ENCODE assay signal across 15 cellular contexts in genomic region chr15:42584031-42584765, GRCh38. TPM values are rescaled to one million over a fixed set of nuclear protein-coding genes. Genes with fewer than 3 reads are reported as not detected.
DNase-seq lines count a peak whose midpoint lies in the region; ATAC-seq and TF ChIP-seq lines count a peak whose summit lies in the region.
"Had no signal": no experiment of that assay in that cellular context is flagged by ENCODE, and none has a peak within 500 bp of the region (broad histone marks: within the 10 kb centered on the region; RNA-seq: fewer than 3 reads in every experiment).

No MANE protein-coding gene starts in this region.

- H3K36me3 ChIP-seq in gastroesophageal sphincter = peaks cover 0 to 21% of the 10 kb centered on the region in 2 donors

- H3K9me3 ChIP-seq in gastroesophageal sphincter = no peaks in the 10 kb centered on the region
- H3K9me3 ChIP-seq: lower lobe of right lung, spleen had no signal

- TF ChIP-seq CTCF in gastroesophageal sphincter (IDR thresholded peaks at IDR 0.05) (no peak), progenitor cell of endocrine pancreas (IDR thresholded peaks at IDR 0.05; ENCODE audit: unreplicated experiment) (no peak)

- ATAC-seq in gastroesophageal sphincter (no peak), HG03025 (IDR thresholded peaks at IDR 0.05; ENCODE audit: low FRiP score, unreplicated experiment) (no peak)
- ATAC-seq: activated CD8-positive, alpha-beta T cell treated with anti-CD3 and anti-CD28 coated beads for 36 hours had no signal

- no peak for TF ChIP-seq POLR2A in gastroesophageal sphincter (IDR thresholded peaks at IDR 0.05)

- H3K4me3 ChIP-seq in gastroesophageal sphincter = peak overlapping the region; percentile 38 to 43
- H3K4me3 ChIP-seq: lower lobe of right lung, spleen had no signal

- WGBS in gastroesophageal sphincter (ENCODE audit: low coverage in 1 of 2), 2 donors = 11 to 18% methylated on average over 2 to 4 of the region's 4 CpGs

- DNase-seq in EH (ENCODE audit: low read depth) (peak; percentile 25), SK-MEL-5 (ENCODE audit: low read depth, low spot score) (peak; percentile 9), progenitor cell of endocrine pancreas (ENCODE audit: low spot score, unreplicated experiment) (no peak), LoVo (ENCODE audit: low spot score) (no peak), NK-92 (lab: John Stamatoyannopoulos, UW; ENCODE audit: unreplicated experiment) (no peak)
- no peak for DNase-seq in activated CD8-positive, alpha-beta memory T cell treated with anti-CD3 and anti-CD28 coated beads for 24 hours
- DNase-seq: activated CD8-positive, alpha-beta T cell treated with anti-CD3 and anti-CD28 coated beads for 36 hours; activated naive CD8-positive, alpha-beta T cell treated with anti-CD3 and anti-CD28 coated beads, Interleukin-2, amount 10 ng/mL, durations not matched to agents 7 days and 5 days; KBM-7; lower lobe of right lung; spleen; SW 1271 had no signal

- peak overlapping the region; percentile 81 for H3K27ac Mint-ChIP-seq in progenitor cell of endocrine pancreas
- H3K27ac Mint-ChIP-seq: activated CD8-positive, alpha-beta T cell treated with anti-CD3 and anti-CD28 coated beads for 36 hours; activated naive CD8-positive, alpha-beta T cell treated with anti-CD3 and anti-CD28 coated beads, Interleukin-2, amount 10 ng/mL, durations not matched to agents 7 days and 5 days had no signal

- peaks cover 23% of the 10 kb centered on the region for H3K4me1 Mint-ChIP-seq in progenitor cell of endocrine pancreas (ENCODE audit: low read depth)

- no peak for TF ChIP-seq EP300 in gastroesophageal sphincter (IDR thresholded peaks at IDR 0.05)

- H3K36me3 Mint-ChIP-seq in progenitor cell of endocrine pancreas (ENCODE audit: insufficient read depth) = no peaks in the 10 kb centered on the region

- H3K4me3 Mint-ChIP-seq in progenitor cell of endocrine pancreas (ENCODE audit: low read depth) = no peak overlapping the region
- H3K4me3 Mint-ChIP-seq: activated CD8-positive, alpha-beta T cell treated with anti-CD3 and anti-CD28 coated beads for 36 hours; activated naive CD8-positive, alpha-beta T cell treated with anti-CD3 and anti-CD28 coated beads, Interleukin-2, amount 10 ng/mL, durations not matched to agents 7 days and 5 days had no signal

- peak overlapping the region; percentile 15 to 86 (median 84) for H3K27ac ChIP-seq in gastroesophageal sphincter
- H3K27ac ChIP-seq: C4-2B, lower lobe of right lung had no signal

- in situ Hi-C loops in SK-MEL-5 (cut with HindIII; ENCODE audit: low pct_unique_long_range_greater_than_20kb, low sequenced_read_pairs) = no loop called here

- peaks cover 17 to 95% (median 28%) of the 10 kb centered on the region in 3 donors for H3K4me1 ChIP-seq in gastroesophageal sphincter

- no peaks in the 10 kb centered on the region for H3K9me3 Mint-ChIP-seq in progenitor cell of endocrine pancreas (ENCODE audit: low read depth)
- H3K9me3 Mint-ChIP-seq: activated CD8-positive, alpha-beta T cell treated with anti-CD3 and anti-CD28 coated beads for 36 hours; activated naive CD8-positive, alpha-beta T cell treated with anti-CD3 and anti-CD28 coated beads, Interleukin-2, amount 10 ng/mL, durations not matched to agents 7 days and 5 days had no signal

- H3K27me3 Mint-ChIP-seq in progenitor cell of endocrine pancreas = peaks cover 42% of the 10 kb centered on the region
- H3K27me3 Mint-ChIP-seq: activated CD8-positive, alpha-beta T cell treated with anti-CD3 and anti-CD28 coated beads for 36 hours had no signal

- H3K27me3 ChIP-seq in gastroesophageal sphincter = no peaks in the 10 kb centered on the region

RNA-seq across cellular contexts. Expression of gene STARD9, which starts 8.8 kb away (rescaled TPM):
- 2.1 and 2.2 TPM in 2 replicates for total RNA-seq in SK-MEL-5 (2014; rRNA removed; shearing (Covaris generic))
- 1.5 and 2.4 TPM in 2 replicates for polyA plus RNA-seq in SK-MEL-5 (2015; cell fraction: cytosol; rRNA removed)
- 11.9 and 17.9 TPM in 2 replicates for polyA plus RNA-seq in SK-MEL-5 (2015; cell fraction: nucleus; rRNA removed)
- 10 to 100 TPM; 15.5 to 78.4 (median 29.1) TPM for total RNA-seq in gastroesophageal sphincter
- 1.8 and 2.5 TPM in 2 replicates for total RNA-seq in progenitor cell of endocrine pancreas

RNA-seq across cellular contexts. Expression of gene HAUS2, which starts 35.6 kb away (rescaled TPM):
- 36.2 and 42.0 TPM in 2 replicates for total RNA-seq in SK-MEL-5 (2014; rRNA removed; shearing (Covaris generic))
- polyA plus RNA-seq in SK-MEL-5 (2015; cell fraction: cytosol; rRNA removed) = 29.1 and 33.0 TPM in 2 replicates
- 8.8 and 17.1 TPM in 2 replicates for polyA plus RNA-seq in SK-MEL-5 (2015; cell fraction: nucleus; rRNA removed)
- total RNA-seq in gastroesophageal sphincter (10 to 100 TPM; 15.3 to 42.2 (median 32.3) TPM), progenitor cell of endocrine pancreas (22.0 and 24.2 TPM in 2 replicates)

RNA-seq across cellular contexts. Expression of gene LRRC57, which starts 35.6 kb away (rescaled TPM):
- 11.3 and 12.5 TPM in 2 replicates for total RNA-seq in SK-MEL-5 (2014; rRNA removed; shearing (Covaris generic))
- 15.8 and 16.8 TPM in 2 replicates for polyA plus RNA-seq in SK-MEL-5 (2015; cell fraction: cytosol; rRNA removed)
- polyA plus RNA-seq in SK-MEL-5 (2015; cell fraction: nucleus; rRNA removed) = 14.0 and 18.1 TPM in 2 replicates
- total RNA-seq in gastroesophageal sphincter (10 to 100 TPM; 14.9 to 19.4 (median 15.4) TPM), progenitor cell of endocrine pancreas (27.0 and 27.6 TPM in 2 replicates)

Comparison
In these comparisons a context has a peak if more than half of its experiments do, and no peak if none do; other contexts are left out.
1. DNase-seq: peak in EH (single experiment) and SK-MEL-5 (single experiment); none in progenitor cell of endocrine pancreas (single experiment), LoVo (single experiment), activated CD8-positive, alpha-beta memory T cell treated with anti-CD3 and anti-CD28 coated beads for 24 hours (single experiment) and NK-92 (single experiment).